In the genomic region with DNA sequence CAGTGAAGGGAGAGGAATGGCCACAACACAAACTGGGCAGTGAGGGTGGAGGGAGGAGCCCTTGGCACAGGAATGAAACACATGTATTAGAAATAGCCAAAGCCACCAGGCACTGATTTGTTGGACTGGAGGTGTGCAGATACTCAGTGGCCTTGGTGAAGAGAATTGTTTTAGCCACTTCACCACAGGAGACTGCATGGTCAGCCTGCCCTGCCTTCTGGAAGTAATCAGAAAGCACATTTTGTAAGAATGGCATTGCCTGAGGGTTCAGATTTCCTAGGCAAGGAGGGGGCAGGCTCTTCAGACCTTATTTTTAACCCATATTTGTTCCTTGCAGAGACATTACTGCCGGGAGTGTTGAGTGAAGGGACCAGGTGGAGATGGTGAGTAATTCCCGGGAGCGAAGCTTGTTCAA, we compare ENCODE assay signal across 19 cellular contexts. TPM values are rescaled to one million over a fixed set of nuclear protein-coding genes. Genes with fewer than 3 reads are reported as not detected.
DNase-seq lines count a peak whose midpoint lies in the region; TF ChIP-seq lines count a peak whose summit lies in the region.
"Had no signal": no experiment of that assay in that cellular context is flagged by ENCODE, and none has a peak within 500 bp of the region (broad histone marks: within the 10 kb centered on the region; RNA-seq: fewer than 3 reads in every experiment).

No MANE protein-coding gene starts in this region.

- H3K9me3 ChIP-seq in SJCRH30 (replicated peaks) (no peaks in the 10 kb centered on the region), left ventricle myocardium inferior (replicated peaks) (no peaks in the 10 kb centered on the region)
- H3K9me3 ChIP-seq: ovary, testis had no signal

- H3K27me3 ChIP-seq in SJCRH30 (no peaks in the 10 kb centered on the region), left ventricle myocardium inferior (ENCODE audit: low read depth) (no peaks in the 10 kb centered on the region)
- H3K27me3 ChIP-seq: ovary, testis had no signal

- H3K4me1 ChIP-seq in SJCRH30 (peaks cover 27% of the 10 kb centered on the region), left ventricle myocardium inferior (peaks cover 50% of the 10 kb centered on the region)

- H3K27ac ChIP-seq in SJCRH30 (peak overlapping the region; percentile 53), left ventricle myocardium inferior (replicated peaks) (peak overlapping the region; percentile 92)
- H3K27ac ChIP-seq: ovary, testis had no signal

- peak; percentile 54 for DNase-seq in AG09319 (ENCODE audit: extremely low read depth, low read depth)
- peak; percentile 83 to 91 for DNase-seq in SJCRH30
- peak; percentile 33 for DNase-seq in left ventricle myocardium inferior
- peak; percentile 33 for DNase-seq in skeletal muscle cell (ENCODE audit: low read depth)
- DNase-seq in NOMO-1 treated with dmso at 0.1 percent for 144 hours (lab: John Stamatoyannopoulos, UW; ENCODE audit: unreplicated experiment), result no peak
- no peak for DNase-seq in activated T-cell treated with anti-CD3 and anti-CD28 coated beads for 4 hours
- no peak for DNase-seq in islet precursor cell
- DNase-seq in NCI-H345 treated with DMSO at 0.1 percent for 48 hours (lab: John Stamatoyannopoulos, UW; ENCODE audit: unreplicated experiment), result no peak
- DNase-seq: ACHN; activated CD4-positive, alpha-beta T cell treated with anti-CD3 and anti-CD28 coated beads for 4 hours; activated effector memory CD4-positive, alpha-beta T cell treated with Interleukin-2 at 50 U/mL for 16 hours; endodermal cell; H9; NCI-H146; NCI-H2227 treated with DMSO at 0.1 percent for 48 hours; ovary; RPMI8226; small intestine; testis had no signal

- TF ChIP-seq CTCF in AG09319 (IDR thresholded peaks at IDR 0.05; ENCODE audit: low read depth, low read length), result no peak
- no peak for TF ChIP-seq CTCF in left ventricle myocardium inferior (IDR thresholded peaks at IDR 0.05; ENCODE audit: borderline replicate concordance)

- intact Hi-C loops in left ventricle myocardium inferior (cut with micrococcal nuclease), result loop anchor here (5.0 kb wide), 1 partner anchor 493 kb away; no protein-coding TSS in a partner anchor

- H3K4me3 ChIP-seq in SJCRH30 (peak overlapping the region; percentile 65; the same call in 1 of the 2 replicates), left ventricle myocardium inferior (peak overlapping the region; percentile 72), skeletal muscle cell (ENCODE audit: low read depth, low read length) (peak overlapping the region; percentile 65)
- H3K4me3 ChIP-seq: ovary, testis had no signal

- H3K36me3 ChIP-seq in SJCRH30, result peaks cover 5% of the 10 kb centered on the region; the same call in 1 of the 2 replicates
- no peaks in the 10 kb centered on the region for H3K36me3 ChIP-seq in left ventricle myocardium inferior
- H3K36me3 ChIP-seq: ovary had no signal

RNA-seq across cellular contexts. Expression of gene SGCD, which starts 2.2 kb away (rescaled TPM):
- 5.3 and 5.8 TPM in 2 replicates for total RNA-seq in SJCRH30 (2014; rRNA removed; shearing (Covaris generic))
- total RNA-seq in left ventricle myocardium inferior, result 98.7 TPM

Comparison
In these comparisons a context has a peak if more than half of its experiments do, and no peak if none do; other contexts are left out.
1. DNase-seq: peak in AG09319 (single experiment), SJCRH30 (2 of 2), left ventricle myocardium inferior (single experiment) and skeletal muscle cell (single experiment); none in NOMO-1 treated with dmso at 0.1 percent for 144 hours (single experiment), activated T-cell treated with anti-CD3 and anti-CD28 coated beads for 4 hours (single experiment), islet precursor cell (single experiment) and NCI-H345 treated with DMSO at 0.1 percent for 48 hours (single experiment).
2. RNA of gene SGCD, which starts 2.2 kb away (total RNA-seq): 98.7 TPM in left ventricle myocardium inferior (single experiment); 5.3 to 5.8 TPM in SJCRH30; every median in the first group is over 10 times any median in the second.
3. Peak in every context shown above with its lines, with median percentiles within 50 percentile points of each other: H3K4me3 ChIP-seq.